Comparison of ENCODE assay signal across 2 cellular contexts in the genomic region with DNA sequence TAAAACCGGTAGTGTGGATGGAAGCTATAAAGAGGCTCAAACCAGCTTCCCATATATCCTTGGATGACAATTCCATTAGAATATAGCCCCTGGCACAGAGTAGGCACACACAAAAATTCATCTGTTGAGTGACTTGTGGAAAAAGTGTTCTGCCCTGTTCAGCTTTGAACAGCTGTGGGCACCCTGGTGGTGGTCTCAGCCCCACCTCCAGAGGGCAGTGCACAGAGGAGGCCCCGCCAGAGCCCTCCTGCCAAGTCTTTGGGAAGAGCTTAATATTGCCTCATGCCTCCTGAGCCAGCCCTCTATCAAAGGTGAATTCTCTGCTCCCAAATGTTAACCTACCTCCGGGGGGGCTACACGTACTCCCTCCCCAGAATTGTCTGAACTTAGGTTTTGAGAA.
TF ChIP-seq lines count a peak whose summit lies in the region.

No MANE protein-coding gene starts in this region.

TF ChIP-seq in K562, 482 proteins besides CTCF, POLR2A, EP300 and RAD21 (continued from another document):
- TF ChIP-seq TFAP4 (CRISPR knock-in tag; IDR thresholded peaks at IDR 0.05; ENCODE audit: borderline replicate concordance) (peak; percentile 50; the same call in 1 of the 2 replicates), DACH1 (IDR thresholded peaks at IDR 0.05; ENCODE audit: partially characterized antibody) (peak; percentile 12), ERF (CRISPR knock-in tag; IDR thresholded peaks at IDR 0.05) (no peak)

TF ChIP-seq in liver, 16 proteins besides CTCF, POLR2A, EP300 and RAD21 (continued from another document):
- TF ChIP-seq REST (IDR thresholded peaks at IDR 0.05) (no peak), JUND (IDR thresholded peaks at IDR 0.05) (no peak), HNF4A (conservative IDR thresholded peaks at IDR 0.05) (peak in 1 of 2 donors; percentile 16), YY1 (IDR thresholded peaks at IDR 0.05) (no peak), RXRA (IDR thresholded peaks at IDR 0.05) (peak in 1 of 2 donors; percentile 24)
